In the genomic region with DNA sequence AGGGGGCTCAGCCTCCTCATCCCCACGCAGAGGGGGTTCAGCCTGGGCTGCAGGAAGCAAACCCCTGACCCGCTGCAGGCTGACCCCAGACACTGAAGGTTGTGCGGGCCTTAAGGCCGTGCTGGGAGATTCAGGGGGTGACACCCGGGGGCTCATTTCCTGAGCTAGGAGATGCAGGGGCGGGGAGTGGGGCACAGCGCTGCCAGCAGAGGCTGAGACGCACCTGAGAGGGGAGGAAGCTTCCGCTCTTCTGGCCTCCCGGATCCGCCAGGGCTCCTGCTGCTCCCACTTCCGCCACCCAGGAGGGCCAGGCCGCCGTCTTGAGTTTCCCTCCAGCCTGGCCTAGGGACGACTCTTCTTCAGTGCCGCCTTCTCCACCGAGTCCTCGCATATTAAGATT, we compare ENCODE assay signal across 13 cellular contexts.
A peak's percentile ranks its signal among the peaks of the same experiment; 100 is the strongest.
DNase-seq lines count a peak whose midpoint lies in the region; ATAC-seq, FAIRE-seq and TF ChIP-seq lines count a peak whose summit lies in the region.
"Had no signal": no experiment of that assay in that cellular context is flagged by ENCODE, and none has a peak within 500 bp of the region (broad histone marks: within the 10 kb centered on the region; RNA-seq: fewer than 3 reads in every experiment).

No MANE protein-coding gene starts in this region.

- 0 out of 2 replicates have a peak overlapping the region, but pooled peaks have one; percentile 65 for H2BK12ac ChIP-seq in H1 (ENCODE audit: low read depth, low read length)

- H3K4me2 ChIP-seq in IMR-90 (ENCODE audit: low read depth, low read length) (no peak overlapping the region), H1 (ENCODE audit: insufficient read depth in 1 of 2, low read depth in 2 of 2, low read length in 2 of 2) (peak overlapping the region in 1 of 2 experiments; percentile 6; a peak in 1 of 4 replicates), mesendoderm (ENCODE audit: low read length) (no peak overlapping the region)
- H3K4me2 ChIP-seq: A549 had no signal

- intact Hi-C loops in IMR-90 (cut with micrococcal nuclease), result no loop called here

- TF ChIP-seq POLR2A in IMR-90 (IDR thresholded peaks at IDR 0.05; ENCODE audit: low read depth, low read length) (no peak), H1 (IDR thresholded peaks at IDR 0.05; ENCODE audit: control extremely low read depth in 1 of 2, low read depth in 2 of 2, low read length in 2 of 2) (no peak)

- H3K23ac ChIP-seq in IMR-90 (ENCODE audit: low read depth, low read length), result no peak overlapping the region
- no peak overlapping the region for H3K23ac ChIP-seq in H1 (ENCODE audit: insufficient read length)
- no peak overlapping the region for H3K23ac ChIP-seq in mesendoderm (ENCODE audit: low read length)

- in situ Hi-C loops in IMR-90 (cut with MboI; ENCODE audit: low sequenced_read_pairs), result no loop called here

- no peak overlapping the region for H2BK5ac ChIP-seq in IMR-90 (ENCODE audit: low read depth, low read length, poor library complexity, severe bottlenecking)
- H2BK5ac ChIP-seq in H1 (ENCODE audit: low read depth, low read length), result no peak overlapping the region
- no peak overlapping the region for H2BK5ac ChIP-seq in mesendoderm (ENCODE audit: low read length)

- H3K27me3 ChIP-seq in IMR-90 (ENCODE audit: control insufficient read depth, insufficient read depth, low read length) (peaks cover 7% of the 10 kb centered on the region; the same call in 1 of the 2 replicates), H1 (replicated peaks in 1 of 4; ENCODE audit: control insufficient read depth in 3 of 4, extremely low read depth in 1 of 4, insufficient read depth in 3 of 4, low read length in 3 of 4) (peaks cover 0 to 2% (median 0%) of the 10 kb centered on the region in 4 experiments; a peak in 2 of 7 replicates), mesendoderm (ENCODE audit: insufficient read depth, low read length, poor library complexity) (no peaks in the 10 kb centered on the region)

- H2AK9ac ChIP-seq in IMR-90 (replicated peaks; ENCODE audit: low read depth, low read length, poor library complexity), result no peak overlapping the region

- CTCF ChIA-PET in IMR-90 (lab: Yijun Ruan, JAX), result no interaction called here
- CTCF ChIA-PET in H1 (lab: Charles Lee; ENCODE audit: partially characterized antibody), result interaction anchor here (1.0 to 2.5 kb wide), 5 partner anchors 42 to 273 kb away, joined by 3 to 12 read pairs (median 3); no protein-coding TSS in a partner anchor

- H3K14ac ChIP-seq in IMR-90 (replicated peaks; ENCODE audit: low read depth, low read length), result no peak overlapping the region
- no peak overlapping the region for H3K14ac ChIP-seq in H1 (ENCODE audit: insufficient read length)

- POLR2A ChIA-PET in IMR-90 (lab: Charles Lee; ENCODE audit: unreplicated experiment), result no interaction called here
- POLR2A ChIA-PET in H1 (lab: Charles Lee; ENCODE audit: partially characterized antibody), result interaction anchor here (0.6 kb wide), 1 partner anchor 159 kb away, joined by 3 read pairs; no protein-coding TSS in a partner anchor

- no peak overlapping the region for H2BK120ac ChIP-seq in IMR-90 (ENCODE audit: low read depth, low read length)
- no peak overlapping the region for H2BK120ac ChIP-seq in H1 (replicated peaks; ENCODE audit: low read depth, low read length)
- no peak overlapping the region for H2BK120ac ChIP-seq in mesendoderm (ENCODE audit: low read depth, low read length)

- no peaks in the 10 kb centered on the region for H3K23me2 ChIP-seq in H1 (ENCODE audit: low read depth, low read length)

- H3K18ac ChIP-seq in IMR-90 (ENCODE audit: low read depth, low read length), result no peak overlapping the region
- H3K18ac ChIP-seq in H1 (ENCODE audit: extremely low read depth, low read length), result no peak overlapping the region
- peak overlapping the region; percentile 4 for H3K18ac ChIP-seq in mesendoderm (ENCODE audit: low read length)

- H3K27ac ChIP-seq in IMR-90 (ENCODE audit: insufficient read depth, low read length), result no peak overlapping the region
- no peak overlapping the region for H3K27ac ChIP-seq in H1 (ENCODE audit: low read depth, low read length)
- H3K27ac ChIP-seq in mesendoderm (ENCODE audit: low read depth, low read length), result no peak overlapping the region
- H3K27ac ChIP-seq: A549, C4-2B had no signal

- H4K8ac ChIP-seq in IMR-90 (ENCODE audit: low read depth in 2 of 2, low read length in 2 of 2) (no peak overlapping the region), H1 (ENCODE audit: extremely low read depth, insufficient read depth, low read length) (no peak overlapping the region; the same call in 1 of the 2 replicates), mesendoderm (ENCODE audit: low read depth, low read length) (no peak overlapping the region)

- H2BK15ac ChIP-seq in IMR-90 (ENCODE audit: low read depth, low read length) (no peak overlapping the region), H1 (ENCODE audit: low read length) (no peak overlapping the region), mesendoderm (replicated peaks; ENCODE audit: low read depth) (no peak overlapping the region)

- H2BK20ac ChIP-seq in IMR-90 (ENCODE audit: low read depth, low read length), result peak overlapping the region; percentile 63; the same call in 1 of the 2 replicates
- H2BK20ac ChIP-seq in H1 (ENCODE audit: low read length), result no peak overlapping the region; the same call in 1 of the 2 replicates

- DNase-seq in IMR-90 (no peak), H1 (ENCODE audit: low read depth in 1 of 2, low spot score in 2 of 2) (no peak), mesendoderm (no peak), occipital lobe (lab: John Stamatoyannopoulos, UW) (no peak), glomerular visceral epithelial cell (ENCODE audit: extremely low spot score) (no peak)
- DNase-seq: BE2C; CD4-positive, alpha-beta memory T cell; DMS79 had no signal

- H3K4me3 ChIP-seq in IMR-90 (ENCODE audit: insufficient read depth, low read depth, low read length) (no peak overlapping the region), H1 (ENCODE audit: extremely low read depth in 1 of 4, insufficient read depth in 2 of 4, low read depth in 3 of 4, low read length in 4 of 4) (no peak overlapping the region), mesendoderm (ENCODE audit: low read length) (no peak overlapping the region)
- H3K4me3 ChIP-seq: A549, GM12878 had no signal

- no peak overlapping the region for H3K56ac ChIP-seq in IMR-90 (ENCODE audit: extremely low read depth, insufficient read depth, low read length)
- H3K56ac ChIP-seq in H1 (replicated peaks; ENCODE audit: insufficient read length, low read depth, low read length), result no peak overlapping the region
- peak overlapping the region; percentile 68 for H3K56ac ChIP-seq in mesendoderm (ENCODE audit: low read length)

- H4K91ac ChIP-seq in IMR-90 (ENCODE audit: insufficient read depth, low read depth, low read length) (no peak overlapping the region), H1 (replicated peaks; ENCODE audit: insufficient read length, low read length) (no peak overlapping the region)

- no peak for TF ChIP-seq EP300 in H1 (IDR thresholded peaks at IDR 0.05; ENCODE audit: borderline replicate concordance in 1 of 2, low read depth in 2 of 2, low read length in 2 of 2)

- H3K36me3 ChIP-seq in IMR-90 (ENCODE audit: control insufficient read depth, insufficient read depth, low read length) (no peaks in the 10 kb centered on the region), H1 (ENCODE audit: control insufficient read depth in 2 of 4, insufficient read depth in 4 of 4, low read length in 3 of 4) (no peaks in the 10 kb centered on the region), mesendoderm (ENCODE audit: control insufficient read depth, insufficient read depth, low read length) (no peaks in the 10 kb centered on the region)
- H3K36me3 ChIP-seq: BE2C had no signal

- dilution Hi-C loops in IMR-90 (cut with HindIII; ENCODE audit: low sequenced_read_pairs, unreplicated experiment), result no loop called here

- H4K20me1 ChIP-seq in IMR-90 (ENCODE audit: insufficient read depth, low read length), result no peaks in the 10 kb centered on the region
- H4K20me1 ChIP-seq in H1 (replicated peaks in 1 of 2; ENCODE audit: control insufficient read depth in 1 of 2, insufficient read depth in 2 of 2, low read length in 2 of 2), result no peaks in the 10 kb centered on the region

- H4K5ac ChIP-seq in IMR-90 (ENCODE audit: low read depth, low read length) (no peak overlapping the region), H1 (ENCODE audit: insufficient read length, low read depth, low read length) (no peak overlapping the region), mesendoderm (ENCODE audit: low read length) (no peak overlapping the region)

- TF ChIP-seq CTCF in IMR-90 (conservative IDR thresholded peaks at IDR 0.05; ENCODE audit: low read depth, low read length), result no peak
- TF ChIP-seq CTCF in H1 (IDR thresholded peaks at IDR 0.05; ENCODE audit: control extremely low read depth in 1 of 3, insufficient read depth in 1 of 3, low read depth in 1 of 3, low read length in 3 of 3), result no peak

- H3K4me1 ChIP-seq in IMR-90 (ENCODE audit: control insufficient read depth, insufficient read depth, low read length), result peaks cover 4% of the 10 kb centered on the region; the same call in 1 of the 2 replicates
- H3K4me1 ChIP-seq in H1 (replicated peaks in 1 of 4; ENCODE audit: control insufficient read depth in 3 of 4, insufficient read depth in 4 of 4, low read length in 3 of 4), result peaks cover 0 to 11% (median 1%) of the 10 kb centered on the region in 4 experiments; a peak in 3 of 7 replicates
- peaks cover 19% of the 10 kb centered on the region for H3K4me1 ChIP-seq in mesendoderm (ENCODE audit: control insufficient read depth, low read depth, low read length)
- H3K4me1 ChIP-seq: A549 had no signal

- H3K9me3 ChIP-seq in IMR-90 (ENCODE audit: control insufficient read depth, insufficient read depth, low read length), result no peaks in the 10 kb centered on the region
- H3K9me3 ChIP-seq in H1 (ENCODE audit: insufficient read depth in 2 of 2, low read depth in 1 of 2, low read length in 1 of 2), result no peaks in the 10 kb centered on the region
- H3K9me3 ChIP-seq: A549 had no signal

- H3K4ac ChIP-seq in IMR-90 (ENCODE audit: low read depth, low read length), result no peak overlapping the region
- H3K4ac ChIP-seq in H1 (replicated peaks; ENCODE audit: insufficient read length, low read depth, low read length), result no peak overlapping the region
- H3K4ac ChIP-seq in mesendoderm (ENCODE audit: low read depth, low read length), result no peak overlapping the region

- H3K79me1 ChIP-seq in IMR-90 (ENCODE audit: low read depth in 1 of 2, low read length in 2 of 2) (peaks cover 0 to 8% of the 10 kb centered on the region in 2 experiments; a peak in 1 of 4 replicates), H1 (ENCODE audit: low read depth, low read length) (no peaks in the 10 kb centered on the region), mesendoderm (ENCODE audit: low read length) (no peaks in the 10 kb centered on the region)

- 100% methylated on average over 1 of the region's 18 CpGs; no CpG with 5 or more reads in 1 of the 2 experiments for WGBS in IMR-90 (ENCODE audit: extremely low coverage in 2 of 2, insufficient read length in 1 of 2), 2 experiments
- 45% methylated on average over 10 of the region's 18 CpGs; no CpG with 5 or more reads in 1 of the 2 experiments for WGBS in H1 (ENCODE audit: extremely low coverage in 1 of 2, insufficient coverage in 1 of 2, insufficient read length in 1 of 2, insufficient replicate concordance in 2 of 2, low coverage in 1 of 2, low lambda C conversion rate in 2 of 2, missing lambda C conversion rate in 1 of 2), 2 experiments
- no CpG with 5 or more reads among the region's 18 CpGs for WGBS in mesendoderm (ENCODE audit: extremely low coverage, insufficient coverage, low lambda C conversion rate)

- no peak for FAIRE-seq in H1 (lab: Jason Lieb, UNC)
- FAIRE-seq: A549, GM12878, GM18507 had no signal

- H3K9ac ChIP-seq in IMR-90 (ENCODE audit: low read depth, low read length), result no peak overlapping the region
- no peak overlapping the region for H3K9ac ChIP-seq in H1 (replicated peaks in 1 of 4; ENCODE audit: extremely low read depth in 1 of 4, low read depth in 3 of 4, low read length in 3 of 4)
- H3K9ac ChIP-seq in mesendoderm (ENCODE audit: low read length), result peak overlapping the region; percentile 19

- H2AK5ac ChIP-seq in IMR-90 (ENCODE audit: low read depth, low read length) (0 out of 2 replicates have a peak overlapping the region, but pooled peaks have one; percentile 38), H1 (ENCODE audit: low read depth, low read length) (no peak overlapping the region), mesendoderm (ENCODE audit: low read length) (no peak overlapping the region)

- no TSS peak for BruUV-seq in IMR-90 (replicated peaks; lab: Mats Ljungman, UMichigan)

- H3K79me2 ChIP-seq in H1 (ENCODE audit: control insufficient read depth in 1 of 2, insufficient read depth in 2 of 2, low read length in 2 of 2) (no peaks in the 10 kb centered on the region), mesendoderm (ENCODE audit: control insufficient read depth, insufficient read depth, low read length) (no peaks in the 10 kb centered on the region)

- no peak for TF ChIP-seq RAD21 in IMR-90 (IDR thresholded peaks at IDR 0.05; ENCODE audit: low read length)
- no peak for TF ChIP-seq RAD21 in H1 (IDR thresholded peaks at IDR 0.05 in 1 of 2, conservative IDR thresholded peaks at IDR 0.05 in 1 of 2; ENCODE audit: low read depth in 2 of 2, low read length in 2 of 2)

- H2AFZ ChIP-seq in IMR-90 (replicated peaks; ENCODE audit: low read length, poor library complexity) (no peak overlapping the region), H1 (ENCODE audit: low read length) (0 out of 2 replicates have a peak overlapping the region, but pooled peaks have one; percentile 6)

- ATAC-seq in IMR-90 (ENCODE audit: low read depth) (no peak), GM19455 (IDR thresholded peaks at IDR 0.05; ENCODE audit: unreplicated experiment) (no peak)
- ATAC-seq: A549, GM12878 had no signal

- peaks cover 12% of the 10 kb centered on the region for H3K9me1 ChIP-seq in IMR-90 (ENCODE audit: insufficient read depth, low read length)
